ENCODE assay signal across 2 cellular contexts in the genomic region with DNA sequence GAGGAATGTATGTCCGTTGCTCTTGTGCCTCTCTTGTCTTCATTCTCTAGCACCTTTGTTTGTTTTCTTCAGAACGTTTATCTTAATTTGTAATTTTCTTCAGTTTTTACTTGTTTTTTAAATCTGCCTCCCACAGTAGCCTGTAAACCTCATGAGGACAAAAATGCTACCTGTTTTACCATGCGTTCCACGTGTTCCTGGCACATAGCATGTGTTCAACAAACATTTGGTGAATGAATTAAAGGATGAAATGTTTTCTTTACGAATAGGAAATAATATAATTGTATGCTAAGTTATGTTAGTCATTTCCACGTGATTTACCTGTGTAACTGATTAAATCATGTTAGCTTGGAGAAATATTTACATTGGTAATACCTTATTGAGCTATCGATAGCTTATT.
TF ChIP-seq lines count a peak whose summit lies in the region.

No MANE protein-coding gene starts in this region.

TF ChIP-seq in IMR-90, 13 proteins besides CTCF, POLR2A, EP300 and RAD21:
- TF ChIP-seq CHD1 (IDR thresholded peaks at IDR 0.05; ENCODE audit: low read depth, low read length): no peak
- no peak for TF ChIP-seq RCOR1 (IDR thresholded peaks at IDR 0.05; ENCODE audit: insufficient replicate concordance, low read length)
- TF ChIP-seq MAZ (IDR thresholded peaks at IDR 0.05; ENCODE audit: borderline replicate concordance, low read depth, low read length): no peak
- no peak for TF ChIP-seq FOS (IDR thresholded peaks at IDR 0.05; ENCODE audit: low read depth, low read length)
- TF ChIP-seq, protein P1, sequence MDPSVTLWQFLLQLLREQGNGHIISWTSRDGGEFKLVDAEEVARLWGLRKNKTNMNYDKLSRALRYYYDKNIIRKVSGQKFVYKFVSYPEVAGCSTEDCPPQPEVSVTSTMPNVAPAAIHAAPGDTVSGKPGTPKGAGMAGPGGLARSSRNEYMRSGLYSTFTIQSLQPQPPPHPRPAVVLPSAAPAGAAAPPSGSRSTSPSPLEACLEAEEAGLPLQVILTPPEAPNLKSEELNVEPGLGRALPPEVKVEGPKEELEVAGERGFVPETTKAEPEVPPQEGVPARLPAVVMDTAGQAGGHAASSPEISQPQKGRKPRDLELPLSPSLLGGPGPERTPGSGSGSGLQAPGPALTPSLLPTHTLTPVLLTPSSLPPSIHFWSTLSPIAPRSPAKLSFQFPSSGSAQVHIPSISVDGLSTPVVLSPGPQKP (IDR thresholded peaks at IDR 0.05; ENCODE audit: borderline replicate concordance, low read depth, low read length): no peak
- TF ChIP-seq, protein P2, sequence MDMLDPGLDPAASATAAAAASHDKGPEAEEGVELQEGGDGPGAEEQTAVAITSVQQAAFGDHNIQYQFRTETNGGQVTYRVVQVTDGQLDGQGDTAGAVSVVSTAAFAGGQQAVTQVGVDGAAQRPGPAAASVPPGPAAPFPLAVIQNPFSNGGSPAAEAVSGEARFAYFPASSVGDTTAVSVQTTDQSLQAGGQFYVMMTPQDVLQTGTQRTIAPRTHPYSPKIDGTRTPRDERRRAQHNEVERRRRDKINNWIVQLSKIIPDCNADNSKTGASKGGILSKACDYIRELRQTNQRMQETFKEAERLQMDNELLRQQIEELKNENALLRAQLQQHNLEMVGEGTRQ (IDR thresholded peaks at IDR 0.05; ENCODE audit: low read depth, low read length): no peak
- TF ChIP-seq RFX5 (IDR thresholded peaks at IDR 0.05; ENCODE audit: low read depth, low read length): no peak
- TF ChIP-seq MXI1 (IDR thresholded peaks at IDR 0.05; ENCODE audit: borderline replicate concordance, low read depth, low read length): no peak
- TF ChIP-seq BHLHE40 (IDR thresholded peaks at IDR 0.05; ENCODE audit: low read depth, low read length): no peak
- TF ChIP-seq NFE2L2 (IDR thresholded peaks at IDR 0.05; ENCODE audit: low read depth, low read length): no peak
- no peak for TF ChIP-seq SMC3 (IDR thresholded peaks at IDR 0.05; ENCODE audit: low read depth, low read length)
- TF ChIP-seq MAFK (IDR thresholded peaks at IDR 0.05; ENCODE audit: low read depth, low read length): no peak
- no peak for TF ChIP-seq CEBPB (IDR thresholded peaks at IDR 0.05; ENCODE audit: low read depth, low read length)
TF ChIP-seq in IMR-90: peak in this region for 0.

TF ChIP-seq in GM12878, 131 proteins besides CTCF, POLR2A, EP300 and RAD21:
- TF ChIP-seq EGR1 (IDR thresholded peaks at IDR 0.05; ENCODE audit: borderline replicate concordance in 1 of 2, low read depth in 2 of 2, low read length in 2 of 2) (no peak), HDAC6 (IDR thresholded peaks at IDR 0.05; ENCODE audit: unreplicated experiment) (no peak), ZNF217 (IDR thresholded peaks at IDR 0.05) (no peak), STAT3 (IDR thresholded peaks at IDR 0.05; ENCODE audit: low read depth, low read length) (no peak)
- TF ChIP-seq, protein P3, sequence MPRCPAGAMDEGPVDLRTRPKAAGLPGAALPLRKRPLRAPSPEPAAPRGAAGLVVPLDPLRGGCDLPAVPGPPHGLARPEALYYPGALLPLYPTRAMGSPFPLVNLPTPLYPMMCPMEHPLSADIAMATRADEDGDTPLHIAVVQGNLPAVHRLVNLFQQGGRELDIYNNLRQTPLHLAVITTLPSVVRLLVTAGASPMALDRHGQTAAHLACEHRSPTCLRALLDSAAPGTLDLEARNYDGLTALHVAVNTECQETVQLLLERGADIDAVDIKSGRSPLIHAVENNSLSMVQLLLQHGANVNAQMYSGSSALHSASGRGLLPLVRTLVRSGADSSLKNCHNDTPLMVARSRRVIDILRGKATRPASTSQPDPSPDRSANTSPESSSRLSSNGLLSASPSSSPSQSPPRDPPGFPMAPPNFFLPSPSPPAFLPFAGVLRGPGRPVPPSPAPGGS (IDR thresholded peaks at IDR 0.05; ENCODE audit: borderline replicate concordance, insufficient read depth, low read depth, low read length, poor library complexity, severe bottlenecking): no peak
- TF ChIP-seq, protein P4, sequence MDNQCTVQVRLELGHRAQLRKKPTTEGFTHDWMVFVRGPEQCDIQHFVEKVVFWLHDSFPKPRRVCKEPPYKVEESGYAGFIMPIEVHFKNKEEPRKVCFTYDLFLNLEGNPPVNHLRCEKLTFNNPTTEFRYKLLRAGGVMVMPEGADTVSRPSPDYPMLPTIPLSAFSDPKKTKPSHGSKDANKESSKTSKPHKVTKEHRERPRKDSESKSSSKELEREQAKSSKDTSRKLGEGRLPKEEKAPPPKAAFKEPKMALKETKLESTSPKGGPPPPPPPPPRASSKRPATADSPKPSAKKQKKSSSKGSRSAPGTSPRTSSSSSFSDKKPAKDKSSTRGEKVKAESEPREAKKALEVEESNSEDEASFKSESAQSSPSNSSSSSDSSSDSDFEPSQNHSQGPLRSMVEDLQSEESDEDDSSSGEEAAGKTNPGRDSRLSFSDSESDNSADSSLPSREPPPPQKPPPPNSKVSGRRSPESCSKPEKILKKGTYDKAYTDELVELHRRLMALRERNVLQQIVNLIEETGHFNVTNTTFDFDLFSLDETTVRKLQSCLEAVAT (IDR thresholded peaks at IDR 0.05): 0 out of 2 replicates have a peak, but pooled peaks have one; percentile 16
- TF ChIP-seq, protein P5, sequence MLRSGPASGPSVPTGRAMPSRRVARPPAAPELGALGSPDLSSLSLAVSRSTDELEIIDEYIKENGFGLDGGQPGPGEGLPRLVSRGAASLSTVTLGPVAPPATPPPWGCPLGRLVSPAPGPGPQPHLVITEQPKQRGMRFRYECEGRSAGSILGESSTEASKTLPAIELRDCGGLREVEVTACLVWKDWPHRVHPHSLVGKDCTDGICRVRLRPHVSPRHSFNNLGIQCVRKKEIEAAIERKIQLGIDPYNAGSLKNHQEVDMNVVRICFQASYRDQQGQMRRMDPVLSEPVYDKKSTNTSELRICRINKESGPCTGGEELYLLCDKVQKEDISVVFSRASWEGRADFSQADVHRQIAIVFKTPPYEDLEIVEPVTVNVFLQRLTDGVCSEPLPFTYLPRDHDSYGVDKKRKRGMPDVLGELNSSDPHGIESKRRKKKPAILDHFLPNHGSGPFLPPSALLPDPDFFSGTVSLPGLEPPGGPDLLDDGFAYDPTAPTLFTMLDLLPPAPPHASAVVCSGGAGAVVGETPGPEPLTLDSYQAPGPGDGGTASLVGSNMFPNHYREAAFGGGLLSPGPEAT (IDR thresholded peaks at IDR 0.05; ENCODE audit: low read depth): no peak
- TF ChIP-seq, protein P6, sequence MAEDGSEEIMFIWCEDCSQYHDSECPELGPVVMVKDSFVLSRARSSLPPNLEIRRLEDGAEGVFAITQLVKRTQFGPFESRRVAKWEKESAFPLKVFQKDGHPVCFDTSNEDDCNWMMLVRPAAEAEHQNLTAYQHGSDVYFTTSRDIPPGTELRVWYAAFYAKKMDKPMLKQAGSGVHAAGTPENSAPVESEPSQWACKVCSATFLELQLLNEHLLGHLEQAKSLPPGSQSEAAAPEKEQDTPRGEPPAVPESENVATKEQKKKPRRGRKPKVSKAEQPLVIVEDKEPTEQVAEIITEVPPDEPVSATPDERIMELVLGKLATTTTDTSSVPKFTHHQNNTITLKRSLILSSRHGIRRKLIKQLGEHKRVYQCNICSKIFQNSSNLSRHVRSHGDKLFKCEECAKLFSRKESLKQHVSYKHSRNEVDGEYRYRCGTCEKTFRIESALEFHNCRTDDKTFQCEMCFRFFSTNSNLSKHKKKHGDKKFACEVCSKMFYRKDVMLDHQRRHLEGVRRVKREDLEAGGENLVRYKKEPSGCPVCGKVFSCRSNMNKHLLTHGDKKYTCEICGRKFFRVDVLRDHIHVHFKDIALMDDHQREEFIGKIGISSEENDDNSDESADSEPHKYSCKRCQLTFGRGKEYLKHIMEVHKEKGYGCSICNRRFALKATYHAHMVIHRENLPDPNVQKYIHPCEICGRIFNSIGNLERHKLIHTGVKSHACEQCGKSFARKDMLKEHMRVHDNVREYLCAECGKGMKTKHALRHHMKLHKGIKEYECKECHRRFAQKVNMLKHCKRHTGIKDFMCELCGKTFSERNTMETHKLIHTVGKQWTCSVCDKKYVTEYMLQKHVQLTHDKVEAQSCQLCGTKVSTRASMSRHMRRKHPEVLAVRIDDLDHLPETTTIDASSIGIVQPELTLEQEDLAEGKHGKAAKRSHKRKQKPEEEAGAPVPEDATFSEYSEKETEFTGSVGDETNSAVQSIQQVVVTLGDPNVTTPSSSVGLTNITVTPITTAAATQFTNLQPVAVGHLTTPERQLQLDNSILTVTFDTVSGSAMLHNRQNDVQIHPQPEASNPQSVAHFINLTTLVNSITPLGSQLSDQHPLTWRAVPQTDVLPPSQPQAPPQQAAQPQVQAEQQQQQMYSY (CRISPR knock-in tag; IDR thresholded peaks at IDR 0.05): no peak
